7 cellular contexts compared by ENCODE assay signal in the genomic region with DNA sequence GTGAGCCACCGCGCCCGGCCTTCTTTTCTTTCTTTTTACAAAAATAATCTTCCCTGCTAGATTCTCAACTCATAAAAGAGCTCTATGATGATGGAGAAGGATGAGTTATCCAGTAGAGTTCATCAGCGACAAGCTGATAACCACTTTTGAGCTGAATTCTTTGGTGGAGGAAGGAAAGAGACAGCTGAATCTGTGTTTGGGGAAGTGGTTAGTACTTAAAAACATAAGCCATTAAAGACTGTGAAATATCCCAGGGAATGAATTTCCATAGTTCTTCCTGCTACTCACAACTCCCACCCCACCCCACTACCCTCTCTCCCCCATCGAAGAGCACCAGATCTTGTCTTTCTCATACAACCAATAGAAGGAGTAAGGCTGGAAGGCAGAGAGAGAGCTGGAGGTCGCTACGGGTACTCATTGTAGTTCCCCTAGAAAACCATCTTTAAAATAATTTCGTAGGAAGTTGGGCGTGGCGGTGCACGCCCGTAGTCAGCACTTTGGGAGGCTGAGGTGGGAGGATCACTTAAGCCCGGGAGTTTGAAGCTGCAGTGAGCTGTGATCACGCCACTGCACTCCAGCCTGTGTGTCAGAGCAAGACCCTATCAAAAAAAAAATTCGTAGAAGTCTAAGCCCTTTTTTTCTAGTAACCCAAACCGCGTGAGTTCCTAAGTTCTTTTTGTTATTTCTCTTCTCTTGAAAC. TPM values are rescaled to one million over a fixed set of nuclear protein-coding genes. Genes with fewer than 3 reads are reported as not detected.
A peak's percentile ranks its signal among the peaks of the same experiment; 100 is the strongest.
DNase-seq lines count a peak whose midpoint lies in the region; ATAC-seq and TF ChIP-seq lines count a peak whose summit lies in the region.

No MANE protein-coding gene starts in this region.

- H3K79me2 ChIP-seq in PC-3 (ENCODE audit: low read length) (peaks cover 32% of the 10 kb centered on the region), mammary epithelial cell (ENCODE audit: insufficient read depth, low read length) (peaks cover 26% of the 10 kb centered on the region)

- H3K4me2 ChIP-seq in PC-3 (ENCODE audit: low read length) = peak overlapping the region; percentile 93
- H3K4me2 ChIP-seq in mammary epithelial cell (ENCODE audit: insufficient read depth, low read depth, low read length) = peak overlapping the region; percentile 86

- intact Hi-C loops in PC-3 (cut with micrococcal nuclease) = loop anchor here (1.0 to 2.0 kb wide), 2 partner anchors 15 to 54 kb away; a partner anchor contains a TSS
- intact Hi-C loops in mammary epithelial cell (cut with micrococcal nuclease) = loop anchor here (1.0 kb wide), 2 partner anchors 54 to 108 kb away; no protein-coding TSS in a partner anchor

- WGBS in mammary epithelial cell (ENCODE audit: low coverage, missing lambda C conversion rate) = 49% methylated on average over 17 of the region's 17 CpGs
- WGBS in upper lobe of left lung, 2 donors = 38% methylated on average over 17 of the region's 17 CpGs

- no peak overlapping the region for H3K27ac ChIP-seq in PC-3 (ENCODE audit: low read length)
- H3K27ac ChIP-seq in mammary epithelial cell (ENCODE audit: insufficient read depth, low read depth, low read length) = peak overlapping the region; percentile 91
- peak overlapping the region; percentile 17 for H3K27ac ChIP-seq in muscle layer of colon (ENCODE audit: low read depth, low read length)
- H3K27ac ChIP-seq in upper lobe of left lung = peak overlapping the region; percentile 47 to 80 (median 58)

- dilution Hi-C loops in mammary epithelial cell (cut with HindIII; ENCODE audit: low sequenced_read_pairs) = loop anchor here (5.0 to 10.0 kb wide), 4 partner anchors 53 to 193 kb away; a partner anchor contains a TSS

- no peaks in the 10 kb centered on the region for H3F3A ChIP-seq in PC-3 (ENCODE audit: low read length, unreplicated experiment)

- no peak for TF ChIP-seq CTCF in PC-3 (conservative IDR thresholded peaks at IDR 0.05; ENCODE audit: low read depth, low read length)
- no peak for TF ChIP-seq CTCF in mammary epithelial cell (conservative IDR thresholded peaks at IDR 0.05 in 1 of 2, IDR thresholded peaks at IDR 0.05 in 1 of 2; ENCODE audit: extremely low read depth in 1 of 2, insufficient read depth in 1 of 2, low read depth in 1 of 2, low read length in 2 of 2)
- TF ChIP-seq CTCF in upper lobe of left lung (IDR thresholded peaks at IDR 0.05) = no peak

- H3K9me2 ChIP-seq in PC-3 (replicated peaks; ENCODE audit: low read length) = no peaks in the 10 kb centered on the region

- H3K27me3 ChIP-seq in PC-3 (ENCODE audit: low read length) (no peaks in the 10 kb centered on the region), mammary epithelial cell (ENCODE audit: insufficient read depth, low read length) (no peaks in the 10 kb centered on the region), muscle layer of colon (ENCODE audit: control insufficient read depth in 1 of 2, insufficient read depth in 2 of 2, low read length in 2 of 2) (no peaks in the 10 kb centered on the region), upper lobe of left lung (no peaks in the 10 kb centered on the region)

- CTCF ChIA-PET in PC-3 (lab: Charles Lee) (interaction anchor here (0.8 kb wide), 1 partner anchor 54 kb away, joined by 3 read pairs; a partner anchor contains a TSS), mammary epithelial cell (lab: Charles Lee; ENCODE audit: low non-redundant PET) (no interaction called here)

- peaks cover 7% of the 10 kb centered on the region; the same call in 1 of the 2 replicates for H4K20me1 ChIP-seq in PC-3 (ENCODE audit: low read length)
- no peaks in the 10 kb centered on the region for H4K20me1 ChIP-seq in mammary epithelial cell (ENCODE audit: insufficient read depth, low read length)

- in situ Hi-C loops in mammary epithelial cell (cut with MboI; ENCODE audit: low sequenced_read_pairs in 2 of 2) = loop anchor here in 1 of 2 donors (10.0 kb wide), 1 partner anchor 53 kb away; no protein-coding TSS in a partner anchor

- no peaks in the 10 kb centered on the region for H3K9me3 ChIP-seq in PC-3 (ENCODE audit: low read length)
- no peaks in the 10 kb centered on the region for H3K9me3 ChIP-seq in mammary epithelial cell (replicated peaks; ENCODE audit: insufficient read depth, low read length)
- H3K9me3 ChIP-seq in muscle layer of colon (ENCODE audit: low read length) = no peaks in the 10 kb centered on the region
- H3K9me3 ChIP-seq in upper lobe of left lung = no peaks in the 10 kb centered on the region

- H2AFZ ChIP-seq in PC-3 (ENCODE audit: low read length) = peak overlapping the region; percentile 93
- peak overlapping the region; percentile 99 for H2AFZ ChIP-seq in mammary epithelial cell (ENCODE audit: low read depth, low read length)

- peak overlapping the region; percentile 82 for H3K4me3 ChIP-seq in PC-3 (ENCODE audit: low read length)
- peak overlapping the region; percentile 88 to 98 (median 96) for H3K4me3 ChIP-seq in mammary epithelial cell (replicated peaks in 1 of 3; ENCODE audit: insufficient read depth in 1 of 3, low read depth in 2 of 3, low read length in 3 of 3)
- H3K4me3 ChIP-seq in muscle layer of colon (ENCODE audit: low read depth in 1 of 2, low read length in 2 of 2) = peak overlapping the region; percentile 71 to 72
- peak overlapping the region; percentile 52 to 74 (median 69) for H3K4me3 ChIP-seq in upper lobe of left lung

- H3K9ac ChIP-seq in PC-3 (ENCODE audit: low read length) = peak overlapping the region; percentile 77
- peak overlapping the region; percentile 94 for H3K9ac ChIP-seq in mammary epithelial cell (ENCODE audit: insufficient read depth, low read length)
- H3K9ac ChIP-seq in muscle layer of colon (ENCODE audit: low read length) = no peak overlapping the region

- peaks cover 28% of the 10 kb centered on the region for H3K4me1 ChIP-seq in PC-3 (ENCODE audit: insufficient read depth, low read length)
- peaks cover 18% of the 10 kb centered on the region for H3K4me1 ChIP-seq in mammary epithelial cell (ENCODE audit: insufficient read depth, low read length)
- H3K4me1 ChIP-seq in muscle layer of colon (ENCODE audit: insufficient read depth, low read length) = peaks cover 6% of the 10 kb centered on the region
- H3K4me1 ChIP-seq in upper lobe of left lung = peaks cover 8 to 22% (median 16%) of the 10 kb centered on the region in 4 donors

- POLR2A ChIA-PET in PC-3 (lab: Charles Lee; ENCODE audit: unreplicated experiment) = interaction anchor here (1.3 kb wide), 1 partner anchor 47 kb away, joined by 5 read pairs; no protein-coding TSS in a partner anchor

- ATAC-seq in GM21723 (IDR thresholded peaks at IDR 0.05; ENCODE audit: unreplicated experiment) (peak; percentile 25), PC-3 (peak; percentile 14), upper lobe of left lung (ENCODE audit: low FRiP score in 2 of 2) (peak in 1 of 2 donors; percentile 70), HG03439 (IDR thresholded peaks at IDR 0.05; ENCODE audit: unreplicated experiment) (no peak)

- BruUV-seq in PC-3 (replicated peaks; lab: Mats Ljungman, UMichigan) (no TSS peak), mammary epithelial cell (replicated peaks; lab: Mats Ljungman, UMichigan) (no TSS peak)

- TF ChIP-seq POLR2A in upper lobe of left lung (IDR thresholded peaks at IDR 0.05) = no peak

- TF ChIP-seq EP300 in upper lobe of left lung (IDR thresholded peaks at IDR 0.05) = no peak

- H3K36me3 ChIP-seq in PC-3 (ENCODE audit: low read depth, low read length) = peaks cover 7% of the 10 kb centered on the region; the same call in 1 of the 2 replicates
- H3K36me3 ChIP-seq in mammary epithelial cell (ENCODE audit: insufficient read depth, low read length) = peaks cover 2% of the 10 kb centered on the region
- no peaks in the 10 kb centered on the region for H3K36me3 ChIP-seq in muscle layer of colon (ENCODE audit: insufficient read depth, low read length)
- H3K36me3 ChIP-seq in upper lobe of left lung = no peaks in the 10 kb centered on the region

- no peak for DNase-seq in PC-3
- no peak for DNase-seq in mammary epithelial cell
- no peak for DNase-seq in upper lobe of left lung
- no peak for DNase-seq in kidney tubule cell (ENCODE audit: low spot score)

RNA-seq across cellular contexts. Expression of a gene that starts 0.6 kb away (rescaled TPM):
- total RNA-seq in PC-3 (2014; rRNA removed) = 31.6 and 37.3 TPM in 2 replicates
- total RNA-seq in mammary epithelial cell = 10 to 100 TPM in 1 of 2 donors, under 1 TPM in 1; 0.67 to 19.7 TPM
- 10.0 TPM for polyA plus RNA-seq in mammary epithelial cell
- polyA minus RNA-seq in mammary epithelial cell = 62.4 TPM
- total RNA-seq in upper lobe of left lung = 1 to 10 TPM; 1.5 to 5.3 (median 2.1) TPM

RNA-seq across cellular contexts. Expression of a gene that starts 27.9 kb away (rescaled TPM):
- total RNA-seq in PC-3 (2014; rRNA removed) (476 and 519 TPM in 2 replicates), mammary epithelial cell (100 to 1,000 TPM; 162 to 187 TPM), upper lobe of left lung (100 to 1,000 TPM; 374 to 580 (median 445) TPM)
- 581 TPM for polyA plus RNA-seq in mammary epithelial cell
- polyA minus RNA-seq in mammary epithelial cell = 173 TPM

RNA-seq across cellular contexts. Expression of a gene that starts 32.0 kb away (rescaled TPM):
- 81.0 and 89.9 TPM in 2 replicates for total RNA-seq in PC-3 (2014; rRNA removed)
- 10 to 100 TPM; 29.5 to 61.9 TPM for total RNA-seq in mammary epithelial cell
- polyA plus RNA-seq in mammary epithelial cell = 50.9 TPM
- polyA minus RNA-seq in mammary epithelial cell = 31.3 TPM
- total RNA-seq in upper lobe of left lung = 10 to 100 TPM; 29.1 to 50.7 (median 34.8) TPM

RNA-seq across cellular contexts. Expression of a gene that starts 35.5 kb away (rescaled TPM):
- total RNA-seq in PC-3 (2014; rRNA removed) = 62.0 and 73.5 TPM in 2 replicates
- total RNA-seq in mammary epithelial cell = 10 to 100 TPM; 33.5 to 79.0 TPM
- polyA plus RNA-seq in mammary epithelial cell = 36.3 TPM
- polyA minus RNA-seq in mammary epithelial cell = 56.8 TPM
- total RNA-seq in upper lobe of left lung = 10 to 100 TPM; 21.2 to 43.0 (median 32.1) TPM

RNA-seq across cellular contexts. Expression of a gene that starts 54.0 kb away (rescaled TPM):
- total RNA-seq in PC-3 (2014; rRNA removed) (53.5 and 55.8 TPM in 2 replicates), mammary epithelial cell (10 to 100 TPM; 29.2 to 45.4 TPM), upper lobe of left lung (100 to 1,000 TPM in 1 of 6 donors, 10 to 100 TPM in 5; 27.2 to 138 (median 40.4) TPM)
- polyA plus RNA-seq in mammary epithelial cell = 58.3 TPM
- 84.3 TPM for polyA minus RNA-seq in mammary epithelial cell
